Comparison of ENCODE assay signal across 25 cellular contexts in the genomic region with DNA sequence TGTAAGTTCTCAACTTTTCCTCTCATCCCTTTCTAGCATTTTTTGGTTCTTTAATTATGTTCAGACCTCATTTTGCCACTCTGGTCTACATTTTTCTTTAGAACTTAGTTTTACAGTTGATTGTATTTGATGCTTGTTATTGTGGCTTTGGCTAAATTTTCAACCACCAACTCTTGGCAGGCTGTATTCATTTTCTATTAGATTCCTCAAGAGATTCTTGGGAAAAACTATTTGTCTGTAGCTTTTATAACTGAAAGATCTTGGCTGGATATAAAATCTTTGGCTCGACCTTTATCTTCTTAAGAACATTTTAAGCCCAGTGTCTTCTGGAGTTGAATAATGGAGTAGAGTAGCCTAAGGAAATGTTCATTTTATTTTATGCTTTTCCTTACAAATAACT.
"Had no signal": no experiment of that assay in that cellular context is flagged by ENCODE, and none has a peak within 500 bp of the region (broad histone marks: within the 10 kb centered on the region; RNA-seq: fewer than 3 reads in every experiment).

No MANE protein-coding gene starts in this region.

- H3K9me3 ChIP-seq: esophagus squamous epithelium, gastrocnemius medialis, heart right ventricle, left lung, lower lobe of right lung had no signal

- H3K4me1 Mint-ChIP-seq: memory B cell; naive thymus-derived CD4-positive, alpha-beta T cell; natural killer cell had no signal

- H3K9me3 Mint-ChIP-seq: endodermal cell had no signal

- H3K36me3 ChIP-seq: esophagus squamous epithelium, gastrocnemius medialis, heart right ventricle, left lung, lower lobe of right lung had no signal

- H3K27ac ChIP-seq: epithelial cell of prostate, esophagus squamous epithelium, gastrocnemius medialis, heart right ventricle, left lung, lower lobe of right lung had no signal

- H3K4me3 Mint-ChIP-seq: dendritic cell treated with granulocyte-macrophage colony-stimulating factor and Interleukin-4, amounts not matched to agents 40 ng/mL and 50 ng/mL, for 4 days; effector memory CD8-positive, alpha-beta T cell; endodermal cell; memory B cell; naive thymus-derived CD4-positive, alpha-beta T cell; natural killer cell had no signal

- DNase-seq: cortex of kidney; effector CD8-positive, alpha-beta T cell; effector memory CD8-positive, alpha-beta T cell; endodermal cell; erythroblast; esophagus squamous epithelium; foreskin fibroblast; foreskin melanocyte; gastrocnemius medialis; glutamatergic neuron; head of caudate nucleus; heart right ventricle; hippocampal formation; left cardiac atrium; left lung; left ventricle myocardium superior; lower lobe of right lung; mesendoderm; midbrain; naive thymus-derived CD4-positive, alpha-beta T cell; natural killer cell had no signal

- H3K36me3 Mint-ChIP-seq: memory B cell; naive thymus-derived CD4-positive, alpha-beta T cell had no signal

- H3K27ac Mint-ChIP-seq: dendritic cell treated with granulocyte-macrophage colony-stimulating factor and Interleukin-4, amounts not matched to agents 40 ng/mL and 50 ng/mL, for 4 days; effector memory CD8-positive, alpha-beta T cell; endodermal cell; memory B cell; naive thymus-derived CD4-positive, alpha-beta T cell; natural killer cell had no signal

- H3K4me3 ChIP-seq: esophagus squamous epithelium, gastrocnemius medialis, heart right ventricle, left lung, lower lobe of right lung had no signal

- H3K27me3 Mint-ChIP-seq: dendritic cell treated with granulocyte-macrophage colony-stimulating factor and Interleukin-4, amounts not matched to agents 40 ng/mL and 50 ng/mL, for 4 days; effector memory CD8-positive, alpha-beta T cell; memory B cell; naive thymus-derived CD4-positive, alpha-beta T cell had no signal

- ATAC-seq: effector memory CD8-positive, alpha-beta T cell; esophagus mucosa; gastrocnemius medialis; heart right ventricle; left cardiac atrium; left lung; left ventricle myocardium superior; lower lobe of right lung; naive thymus-derived CD4-positive, alpha-beta T cell; natural killer cell had no signal
